Comparison of ENCODE assay signal across 28 cellular contexts in the genomic region with DNA sequence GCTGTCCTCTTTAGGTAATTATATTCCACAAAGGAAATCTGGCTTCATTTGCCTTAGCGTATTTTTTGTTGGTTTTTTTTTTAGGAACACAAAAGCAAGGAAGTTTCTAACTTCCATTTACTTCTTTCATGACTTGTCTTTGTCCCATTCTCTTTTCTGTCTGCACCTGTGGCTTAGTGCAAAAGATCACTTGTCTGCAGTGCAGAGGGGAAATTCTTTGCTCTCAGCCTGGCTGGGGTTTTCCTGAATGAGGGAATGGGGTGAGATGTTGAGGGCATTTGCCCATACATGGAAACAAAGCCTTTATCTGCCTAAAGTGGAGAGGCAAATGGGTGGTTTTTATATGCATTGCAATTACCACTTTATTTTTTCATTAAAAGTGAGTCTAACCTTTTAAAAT.
DNase-seq lines count a peak whose midpoint lies in the region; ATAC-seq and TF ChIP-seq lines count a peak whose summit lies in the region.
"Had no signal": no experiment of that assay in that cellular context is flagged by ENCODE, and none has a peak within 500 bp of the region (broad histone marks: within the 10 kb centered on the region; RNA-seq: fewer than 3 reads in every experiment).

No MANE protein-coding gene starts in this region.

- no peaks in the 10 kb centered on the region for H3K27me3 ChIP-seq in cardiac muscle cell
- H3K27me3 ChIP-seq in smooth muscle cell (ENCODE audit: low read depth) = no peaks in the 10 kb centered on the region
- H3K27me3 ChIP-seq: esophagus muscularis mucosa, gastrocnemius medialis, suprapubic skin had no signal

- 64% methylated on average over 1 of the region's 1 CpG for WGBS in smooth muscle cell (ENCODE audit: low lambda C conversion rate)

- H3K36me3 ChIP-seq in cardiac muscle cell (no peaks in the 10 kb centered on the region), smooth muscle cell (ENCODE audit: low read depth) (no peaks in the 10 kb centered on the region)
- H3K36me3 ChIP-seq: esophagus muscularis mucosa, gastrocnemius medialis, suprapubic skin had no signal

- no peaks in the 10 kb centered on the region for H3K9me3 ChIP-seq in cardiac muscle cell (ENCODE audit: low read depth)
- H3K9me3 ChIP-seq in smooth muscle cell (replicated peaks; ENCODE audit: low read depth) = no peaks in the 10 kb centered on the region
- H3K9me3 ChIP-seq: esophagus muscularis mucosa, gastrocnemius medialis, suprapubic skin had no signal

- no peak overlapping the region for H3K9ac ChIP-seq in smooth muscle cell (ENCODE audit: low read depth)

- no peak for DNase-seq in cardiac muscle cell (ENCODE audit: low read depth in 1 of 2, low spot score in 1 of 2)
- no peak for DNase-seq in left cardiac atrium
- DNase-seq in astrocyte of the hippocampus (ENCODE audit: low read depth, low spot score) = peak; percentile 20
- DNase-seq in iPS-NIHi11 (ENCODE audit: low spot score) = peak; percentile 35
- no peak for DNase-seq in smooth muscle cell (lab: John Stamatoyannopoulos, UW; ENCODE audit: unreplicated experiment)
- DNase-seq in NCI-H2227 treated with DMSO at 0.1 percent for 48 hours (lab: John Stamatoyannopoulos, UW) = no peak
- DNase-seq in A172 (ENCODE audit: low spot score) = no peak
- DNase-seq: activated CD4-positive, alpha-beta T cell treated with anti-CD3 and anti-CD28 coated beads, Interleukin-2, amount 50 U/mL, for 4 hours; activated CD4-positive, CD25-positive, alpha-beta regulatory T cell; activated CD8-positive, alpha-beta memory T cell treated with anti-CD3 and anti-CD28 coated beads, Interleukin-2, amount 50 U/mL, for 4 hours; activated naive CD8-positive, alpha-beta T cell treated with anti-CD3 and anti-CD28 coated beads for 36 hours; CD8-positive, alpha-beta memory T cell; DMS79; effector memory CD4-positive, alpha-beta T cell; gastrocnemius medialis; NCI-H1436; NCI-H2107; NCI-H510A; occipital lobe; SIG-M5; stimulated activated CD4-positive, alpha-beta T cell treated with anti-CD3 and anti-CD28 coated beads, Interleukin-2, amount 100 ng/mL, for 24 hours; SW 1271; T1000 had no signal

- no peak overlapping the region for H3K4me2 ChIP-seq in smooth muscle cell

- ATAC-seq in left cardiac atrium = no peak
- no peak for ATAC-seq in GM18861 (IDR thresholded peaks at IDR 0.05; ENCODE audit: unreplicated experiment)
- ATAC-seq: gastrocnemius medialis, HCT116 had no signal

- H4K20me1 ChIP-seq in smooth muscle cell (ENCODE audit: low read depth) = no peaks in the 10 kb centered on the region

- peaks cover 10% of the 10 kb centered on the region for H3K4me1 ChIP-seq in cardiac muscle cell (ENCODE audit: low read depth)
- peaks cover 31% of the 10 kb centered on the region for H3K4me1 ChIP-seq in smooth muscle cell (ENCODE audit: low read depth)
- H3K4me1 ChIP-seq: esophagus muscularis mucosa, gastrocnemius medialis had no signal

- H3K27ac ChIP-seq in cardiac muscle cell (peak overlapping the region; percentile 13), smooth muscle cell (ENCODE audit: low read depth) (peak overlapping the region; percentile 55)
- H3K27ac ChIP-seq: esophagus muscularis mucosa, gastrocnemius medialis, skin epidermis, suprapubic skin had no signal

- H2AFZ ChIP-seq in smooth muscle cell (ENCODE audit: low read depth) = no peak overlapping the region

- intact Hi-C loops in left cardiac atrium (cut with DNase I) = no loop called here

- no peaks in the 10 kb centered on the region for H3F3A ChIP-seq in smooth muscle cell (ENCODE audit: low read depth)

- no peaks in the 10 kb centered on the region for H3K79me2 ChIP-seq in smooth muscle cell (ENCODE audit: low read depth)

- no peak for TF ChIP-seq CTCF in cardiac muscle cell (IDR thresholded peaks at IDR 0.05; ENCODE audit: low read depth, low read length)
- TF ChIP-seq CTCF in smooth muscle cell (IDR thresholded peaks at IDR 0.05; ENCODE audit: borderline replicate concordance, insufficient read depth, poor library complexity, severe bottlenecking) = no peak

- H3K4me3 ChIP-seq in cardiac muscle cell (no peak overlapping the region), smooth muscle cell (no peak overlapping the region)
- H3K4me3 ChIP-seq: esophagus muscularis mucosa, gastrocnemius medialis, skin epidermis, suprapubic skin had no signal

Comparison
In these comparisons a context has a peak if more than half of its experiments do, and no peak if none do; other contexts are left out.
1. DNase-seq: peak in astrocyte of the hippocampus (single experiment) and iPS-NIHi11 (single experiment); none in cardiac muscle cell (0 of 2), left cardiac atrium (single experiment), smooth muscle cell (single experiment), NCI-H2227 treated with DMSO at 0.1 percent for 48 hours (single experiment) and A172 (single experiment).